ENCODE assay signal across 31 cellular contexts in genomic region chr9:120376101-120376500, GRCh38.
"Had no signal": no experiment of that assay in that cellular context is flagged by ENCODE, and none has a peak within 500 bp of the region (broad histone marks: within the 10 kb centered on the region; RNA-seq: fewer than 3 reads in every experiment).

No MANE protein-coding gene starts in this region.

- FAIRE-seq: endometrium, endothelial cell of umbilical vein had no signal

- DNase-seq: activated CD4-positive, alpha-beta memory T cell treated with anti-CD3 and anti-CD28 coated beads for 36 hours; activated CD4-positive, alpha-beta T cell treated with anti-CD3 and anti-CD28 coated beads for 36 hours; activated CD4-positive, alpha-beta T cell treated with anti-CD3 and anti-CD28 coated beads, Interleukin-2, amount 10 ng/mL, durations not matched to agents 24 days and 14 days; activated CD4-positive, CD25-positive, alpha-beta regulatory T cell; activated CD4-positive, CD25-positive, alpha-beta regulatory T cell treated with anti-CD3 and anti-CD28 coated beads, Interleukin-2, amount 50 U/mL, for 72 hours; activated CD8-positive, alpha-beta memory T cell treated with anti-CD3 and anti-CD28 coated beads, Interleukin-2, amount 10 ng/mL, durations not matched to agents 7 days and 5 days; activated CD8-positive, alpha-beta memory T cell treated with anti-CD3 and anti-CD28 coated beads, Interleukin-2, amount 50 U/mL, for 4 hours; activated CD8-positive, alpha-beta T cell treated with anti-CD3 and anti-CD28 coated beads, Interleukin-2, amount 10 ng/mL, durations not matched to agents 7 days and 5 days; activated effector memory CD4-positive, alpha-beta T cell treated with anti-CD3 and anti-CD28 coated beads, Interleukin-2, amount 50 U/mL, for 16 hours; activated naive CD4-positive, alpha-beta T cell treated with anti-CD3 and anti-CD28 coated beads for 36 hours; activated naive CD8-positive, alpha-beta T cell treated with anti-CD3 and anti-CD28 coated beads for 36 hours; activated naive CD8-positive, alpha-beta T cell treated with anti-CD3 and anti-CD28 coated beads, Interleukin-2, amount 50 U/mL, for 24 hours; activated T-cell treated with anti-CD3 and anti-CD28 coated beads, Interleukin-2, amount 50 U/mL, for 1 hour; activated T-cell treated with anti-CD3 and anti-CD28 coated beads, Interleukin-2, amount 50 U/mL, for 48 hours; amygdala; aorta; body of pancreas; central memory CD4-positive, alpha-beta T cell; cerebellar nuclear complex; colonic mucosa; dermis blood vessel endothelial cell; effector CD8-positive, alpha-beta T cell; esophagus squamous epithelium; foreskin melanocyte; T-helper 2 cell had no signal

- ATAC-seq: activated CD4-positive, alpha-beta T cell treated with anti-CD3 and anti-CD28 coated beads for 36 hours; activated CD8-positive, alpha-beta memory T cell treated with anti-CD3 and anti-CD28 coated beads, Interleukin-2, amount 10 ng/mL, durations not matched to agents 7 days and 5 days; activated CD8-positive, alpha-beta T cell treated with anti-CD3 and anti-CD28 coated beads, Interleukin-2, amount 10 ng/mL, durations not matched to agents 7 days and 5 days; activated naive CD8-positive, alpha-beta T cell treated with anti-CD3 and anti-CD28 coated beads, Interleukin-2, amount 50 U/mL, for 24 hours; body of pancreas; gastroesophageal sphincter had no signal

- H3K27me3 ChIP-seq: adrenal gland, body of pancreas, cardiac muscle cell, colonic mucosa, esophagus squamous epithelium, gastroesophageal sphincter had no signal

- H3K4me1 ChIP-seq: adrenal gland, body of pancreas, colonic mucosa, esophagus squamous epithelium, gastroesophageal sphincter had no signal

- H3K4me3 ChIP-seq: adrenal gland, body of pancreas, cardiac muscle cell, colonic mucosa, esophagus squamous epithelium, gastroesophageal sphincter had no signal

- H3K9me3 ChIP-seq: adrenal gland, body of pancreas, colonic mucosa had no signal

- H3K27ac ChIP-seq: adrenal gland, body of pancreas, cardiac muscle cell, colonic mucosa, epithelial cell of prostate, esophagus squamous epithelium, gastroesophageal sphincter had no signal

- H3K36me3 ChIP-seq: adrenal gland, cardiac muscle cell, colonic mucosa, esophagus squamous epithelium, gastroesophageal sphincter had no signal
